20 cellular contexts compared by ENCODE assay signal in genomic region chr7:127838816-127839415, GRCh38.
A peak's percentile ranks its signal among the peaks of the same experiment; 100 is the strongest.
DNase-seq lines count a peak whose midpoint lies in the region; TF ChIP-seq lines count a peak whose summit lies in the region.
"Had no signal": no experiment of that assay in that cellular context is flagged by ENCODE, and none has a peak within 500 bp of the region (broad histone marks: within the 10 kb centered on the region; RNA-seq: fewer than 3 reads in every experiment).

No MANE protein-coding gene starts in this region.

- H3K9ac ChIP-seq in OCI-LY3 (ENCODE audit: low read length), result no peak overlapping the region
- H3K9ac ChIP-seq in smooth muscle cell (ENCODE audit: low read depth), result no peak overlapping the region
- H3K9ac ChIP-seq in MM.1S (ENCODE audit: low read length), result no peak overlapping the region

- H2AFZ ChIP-seq in OCI-LY3 (ENCODE audit: low read depth, low read length) (no peak overlapping the region), smooth muscle cell (ENCODE audit: low read depth) (no peak overlapping the region), MM.1S (ENCODE audit: low read length) (no peak overlapping the region)

- H3K27ac ChIP-seq in OCI-LY3 (ENCODE audit: low read length) (peak overlapping the region; percentile 84), cingulate gyrus (ENCODE audit: low read depth, low read length) (peak overlapping the region; percentile 63), smooth muscle cell (ENCODE audit: low read depth) (peak overlapping the region; percentile 21), MM.1S (ENCODE audit: low read length) (no peak overlapping the region)
- H3K27ac ChIP-seq: esophagus squamous epithelium, heart left ventricle, Peyer's patch, spleen, suprapubic skin had no signal

- H3K4me3 ChIP-seq in OCI-LY3 (ENCODE audit: low read length) (no peak overlapping the region), smooth muscle cell (peak overlapping the region; percentile 17), MM.1S (ENCODE audit: low read length) (no peak overlapping the region), lower leg skin (ENCODE audit: low read depth, poor library complexity, severe bottlenecking) (no peak overlapping the region)
- H3K4me3 ChIP-seq: esophagus squamous epithelium, Peyer's patch, spleen, suprapubic skin had no signal

- no peaks in the 10 kb centered on the region for H4K20me1 ChIP-seq in OCI-LY3 (ENCODE audit: insufficient read depth, low read length)
- peaks cover 100% of the 10 kb centered on the region for H4K20me1 ChIP-seq in smooth muscle cell (ENCODE audit: low read depth)
- peaks cover 3% of the 10 kb centered on the region; the same call in 1 of the 2 replicates for H4K20me1 ChIP-seq in MM.1S (ENCODE audit: insufficient read depth, low read length)

- peaks cover 42% of the 10 kb centered on the region for H3K9me3 ChIP-seq in OCI-LY3 (ENCODE audit: insufficient read depth, low read length)
- H3K9me3 ChIP-seq in smooth muscle cell (replicated peaks; ENCODE audit: low read depth), result no peaks in the 10 kb centered on the region
- no peaks in the 10 kb centered on the region for H3K9me3 ChIP-seq in MM.1S (replicated peaks; ENCODE audit: insufficient read depth, low read length)
- H3K9me3 ChIP-seq: suprapubic skin had no signal

- DNase-seq in iris pigment epithelial cell (ENCODE audit: low read depth) (peak; percentile 72), smooth muscle cell (lab: John Stamatoyannopoulos, UW; ENCODE audit: unreplicated experiment) (no peak), UCSD-AML1 (lab: John Stamatoyannopoulos, UW; ENCODE audit: unreplicated experiment) (no peak), MM.1S (no peak), lower leg skin (ENCODE audit: low spot score in 2 of 2) (no peak)
- no peak for DNase-seq in activated naive CD4-positive, alpha-beta T cell treated with Interleukin-2 at 50 U/mL for 16 hours
- DNase-seq: caudate nucleus; DMS153; effector CD4-positive, alpha-beta T cell; esophagus squamous epithelium; GF-D8; H7; heart left ventricle; immature natural killer cell; NCI-H2171 treated with DMSO at 0.1 percent for 48 hours; Peyer's patch; spleen had no signal

- H3K27me3 ChIP-seq in OCI-LY3 (ENCODE audit: low read depth, low read length) (no peaks in the 10 kb centered on the region), smooth muscle cell (ENCODE audit: low read depth) (no peaks in the 10 kb centered on the region), MM.1S (replicated peaks; ENCODE audit: insufficient read depth, low read length) (no peaks in the 10 kb centered on the region)
- H3K27me3 ChIP-seq: esophagus squamous epithelium, heart left ventricle, Peyer's patch, spleen, suprapubic skin had no signal

- no peaks in the 10 kb centered on the region for H3K9me2 ChIP-seq in MM.1S (replicated peaks; ENCODE audit: insufficient read depth, low read length)

- no peak for TF ChIP-seq CTCF in OCI-LY3 (IDR thresholded peaks at IDR 0.05; ENCODE audit: low read depth, low read length)
- no peak for TF ChIP-seq CTCF in smooth muscle cell (IDR thresholded peaks at IDR 0.05; ENCODE audit: borderline replicate concordance, insufficient read depth, poor library complexity, severe bottlenecking)
- no peak for TF ChIP-seq CTCF in MM.1S (IDR thresholded peaks at IDR 0.05; ENCODE audit: low read length)
- no peak for TF ChIP-seq CTCF in lower leg skin (IDR thresholded peaks at IDR 0.05)

- intact Hi-C loops in lower leg skin (cut with DNase I; ENCODE audit: low total_unique reads), result no loop called here

- H3K4me2 ChIP-seq in OCI-LY3 (ENCODE audit: low read length) (no peak overlapping the region), smooth muscle cell (no peak overlapping the region), MM.1S (ENCODE audit: low read depth, low read length) (no peak overlapping the region)

- TF ChIP-seq POLR2A in lower leg skin (IDR thresholded peaks at IDR 0.05), result no peak

- H3K4me1 ChIP-seq in OCI-LY3 (ENCODE audit: low read length) (peaks cover 13% of the 10 kb centered on the region), smooth muscle cell (ENCODE audit: low read depth) (no peaks in the 10 kb centered on the region), MM.1S (ENCODE audit: low read length) (no peaks in the 10 kb centered on the region)
- H3K4me1 ChIP-seq: esophagus squamous epithelium, Peyer's patch, suprapubic skin had no signal

- peaks cover 77% of the 10 kb centered on the region for H3K36me3 ChIP-seq in OCI-LY3 (replicated peaks; ENCODE audit: low read depth, low read length)
- no peaks in the 10 kb centered on the region for H3K36me3 ChIP-seq in smooth muscle cell (ENCODE audit: low read depth)
- H3K36me3 ChIP-seq in MM.1S (replicated peaks; ENCODE audit: insufficient read depth, low read length), result peaks cover 4% of the 10 kb centered on the region
- H3K36me3 ChIP-seq: esophagus squamous epithelium, Peyer's patch, suprapubic skin had no signal

- H3F3A ChIP-seq in smooth muscle cell (ENCODE audit: low read depth) (no peaks in the 10 kb centered on the region), MM.1S (ENCODE audit: insufficient read depth, low read length) (no peaks in the 10 kb centered on the region)

- peaks cover 46% of the 10 kb centered on the region for H3K79me2 ChIP-seq in OCI-LY3 (ENCODE audit: low read length)
- peaks cover 45% of the 10 kb centered on the region for H3K79me2 ChIP-seq in smooth muscle cell (ENCODE audit: low read depth)
- H3K79me2 ChIP-seq in MM.1S (ENCODE audit: low read length), result peaks cover 91% of the 10 kb centered on the region

- 53% methylated on average over 10 of the region's 10 CpGs for WGBS in smooth muscle cell (ENCODE audit: low lambda C conversion rate)
- 90 to 95% methylated on average over 10 of the region's 10 CpGs for WGBS in lower leg skin, 2 donors
